In genomic region chr1:161511756-161512060, GRCh38 we compare ENCODE assay signal across 26 cellular contexts. TPM values are rescaled to one million over a fixed set of nuclear protein-coding genes. Genes with fewer than 3 reads are reported as not detected.
"Had no signal": no experiment of that assay in that cellular context is flagged by ENCODE, and none has a peak within 500 bp of the region (broad histone marks: within the 10 kb centered on the region; RNA-seq: fewer than 3 reads in every experiment).

No MANE protein-coding gene starts in this region.

- H3K36me3 ChIP-seq: esophagus muscularis mucosa, stomach, thyroid gland had no signal

- H3K9me3 Mint-ChIP-seq: endodermal cell; naive thymus-derived CD8-positive, alpha-beta T cell; neural crest cell had no signal

- H3K79me2 ChIP-seq: parathyroid adenoma had no signal

- H3K27me3 ChIP-seq: esophagus muscularis mucosa, left lung, stomach, thyroid gland had no signal

- H2AFZ ChIP-seq: parathyroid adenoma had no signal

- ATAC-seq: naive thymus-derived CD8-positive, alpha-beta T cell had no signal

- H3K27ac Mint-ChIP-seq: endodermal cell, progenitor cell of endocrine pancreas had no signal

- H3K36me3 Mint-ChIP-seq: naive thymus-derived CD8-positive, alpha-beta T cell had no signal

- H3K4me3 ChIP-seq: esophagus muscularis mucosa, heart right ventricle, left lung, smooth muscle cell, thyroid gland had no signal

- H3K4me2 ChIP-seq: smooth muscle cell had no signal

- DNase-seq: effector CD8-positive, alpha-beta T cell; endodermal cell; foreskin melanocyte; glutamatergic neuron; heart right ventricle; hippocampal formation; left cardiac atrium; mammary epithelial cell; naive thymus-derived CD8-positive, alpha-beta T cell; stimulated activated CD4-positive, alpha-beta T cell treated with anti-CD3 and anti-CD28 coated beads, Interleukin-12 subunit alpha, Interleukin-12 subunit beta, amount 100 ng/mL, for 4 hours; stimulated activated CD4-positive, alpha-beta T cell treated with anti-CD3 and anti-CD28 coated beads, Interleukin-1b, Interleukin-23, amount 100 ng/mL, for 48 hours; stimulated activated CD4-positive, alpha-beta T cell treated with anti-CD3 and anti-CD28 coated beads, Interleukin-4, amount 100 ng/mL, for 1 hour; stimulated activated CD8-positive, alpha-beta memory T cell treated with anti-CD3 and anti-CD28 coated beads, Interleukin-4, amount 100 ng/mL, for 48 hours; stimulated activated naive CD4-positive, alpha-beta T cell treated with Interleukin-2 at 50 U/mL for 16 hours; stomach; thyroid gland; trophoblast cell had no signal

- H3K4me1 ChIP-seq: parathyroid adenoma had no signal

- H3K27ac ChIP-seq: esophagus muscularis mucosa, heart right ventricle, parathyroid adenoma had no signal

- H3K9ac ChIP-seq: parathyroid adenoma had no signal

- H3K9me3 ChIP-seq: esophagus muscularis mucosa, heart right ventricle, left lung, stomach, thyroid gland had no signal

- H3K4me3 Mint-ChIP-seq: endodermal cell; naive thymus-derived CD8-positive, alpha-beta T cell; neural crest cell had no signal

RNA-seq across cellular contexts. Expression of gene FCGR2A, which starts 6.5 kb away (rescaled TPM):
- total RNA-seq: endodermal cell, epithelial cell of proximal tubule, mammary epithelial cell, myocyte, neural crest cell, progenitor cell of endocrine pancreas, smooth muscle cell had no signal

RNA-seq across cellular contexts. Expression of gene HSPA6, which starts 12.6 kb away (rescaled TPM):
- total RNA-seq: endodermal cell, myocyte, neural crest cell, progenitor cell of endocrine pancreas had no signal

RNA-seq across cellular contexts. Expression of gene FCGR3A, which starts 37.9 kb away (rescaled TPM):
- total RNA-seq: endodermal cell, epithelial cell of proximal tubule, fibroblast of lung, mammary epithelial cell, myocyte, neural crest cell, progenitor cell of endocrine pancreas, smooth muscle cell had no signal
- polyA plus RNA-seq: fibroblast of lung, mammary epithelial cell had no signal
